ENCODE assay signal across 20 cellular contexts in the genomic region with DNA sequence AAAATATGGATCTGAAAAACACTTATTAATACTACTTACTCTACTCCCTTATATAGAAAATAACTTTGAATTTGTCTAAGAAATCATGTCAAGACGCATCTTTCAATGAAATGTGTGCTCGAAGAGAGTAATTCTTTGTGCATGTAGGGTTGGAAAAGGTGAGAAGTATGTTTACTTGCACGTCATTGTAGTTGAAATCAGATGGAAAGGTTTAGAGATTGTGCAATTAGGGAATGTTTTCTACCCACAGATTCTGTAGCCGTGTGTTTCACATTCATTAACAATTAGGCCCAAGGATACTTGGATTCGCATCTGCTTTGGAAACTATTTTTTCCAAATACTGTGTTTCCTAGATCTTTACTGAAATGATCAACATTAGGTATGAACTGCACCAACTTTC. TPM values are rescaled to one million over a fixed set of nuclear protein-coding genes. Genes with fewer than 3 reads are reported as not detected.
A peak's percentile ranks its signal among the peaks of the same experiment; 100 is the strongest.
DNase-seq lines count a peak whose midpoint lies in the region; ATAC-seq and TF ChIP-seq lines count a peak whose summit lies in the region.
"Had no signal": no experiment of that assay in that cellular context is flagged by ENCODE, and none has a peak within 500 bp of the region (broad histone marks: within the 10 kb centered on the region; RNA-seq: fewer than 3 reads in every experiment).

No MANE protein-coding gene starts in this region.

- H3K36me3 ChIP-seq in mammary epithelial cell (ENCODE audit: insufficient read depth, low read length) = no peaks in the 10 kb centered on the region
- H3K36me3 ChIP-seq in upper lobe of right lung = no peaks in the 10 kb centered on the region
- H3K36me3 ChIP-seq: gastrocnemius medialis had no signal

- no peak overlapping the region for H3K4me3 ChIP-seq in mammary epithelial cell (replicated peaks in 1 of 3; ENCODE audit: insufficient read depth in 1 of 3, low read depth in 2 of 3, low read length in 3 of 3)
- H3K4me3 ChIP-seq in upper lobe of right lung = no peak overlapping the region
- H3K4me3 ChIP-seq: BLaER1, gastrocnemius medialis, K562 had no signal

- H3K4me2 ChIP-seq in mammary epithelial cell (ENCODE audit: insufficient read depth, low read depth, low read length) = no peak overlapping the region
- H3K4me2 ChIP-seq: BLaER1 had no signal

- WGBS in mammary epithelial cell (ENCODE audit: low coverage, missing lambda C conversion rate) = 5% methylated on average over 5 of the region's 5 CpGs

- H3K79me2 ChIP-seq in mammary epithelial cell (ENCODE audit: insufficient read depth, low read length) = no peaks in the 10 kb centered on the region

- in situ Hi-C loops in mammary epithelial cell (cut with MboI; ENCODE audit: low sequenced_read_pairs in 2 of 2) = no loop called here

- CTCF ChIA-PET in mammary epithelial cell (lab: Charles Lee; ENCODE audit: low non-redundant PET) = no interaction called here

- DNase-seq in GM03348 (ENCODE audit: low spot score) (peak; percentile 37), mammary epithelial cell (peak; percentile 88), foreskin keratinocyte (peak; percentile 75 to 76), upper lobe of right lung (no peak), NCI-H69 (lab: John Stamatoyannopoulos, UW) (no peak)
- DNase-seq: activated CD4-positive, alpha-beta T cell treated with anti-CD3 and anti-CD28 coated beads for 48 hours; gastrocnemius medialis; mesendoderm; naive thymus-derived CD8-positive, alpha-beta T cell; NCI-H146; NCI-H2171 treated with DMSO at 0.1 percent for 48 hours; NCI-H748 treated with DMSO at 0.1 percent for 48 hours; OCI-M1; SIG-M5 had no signal

- TF ChIP-seq CTCF in mammary epithelial cell (conservative IDR thresholded peaks at IDR 0.05 in 1 of 2, IDR thresholded peaks at IDR 0.05 in 1 of 2; ENCODE audit: extremely low read depth in 1 of 2, insufficient read depth in 1 of 2, low read depth in 1 of 2, low read length in 2 of 2) (no peak), foreskin keratinocyte (conservative IDR thresholded peaks at IDR 0.05) (no peak), upper lobe of right lung (IDR thresholded peaks at IDR 0.05) (no peak)

- dilution Hi-C loops in mammary epithelial cell (cut with HindIII; ENCODE audit: low sequenced_read_pairs) = no loop called here

- H3K4me1 ChIP-seq in mammary epithelial cell (ENCODE audit: insufficient read depth, low read length) (peaks cover 5% of the 10 kb centered on the region), foreskin keratinocyte (no peaks in the 10 kb centered on the region), upper lobe of right lung (no peaks in the 10 kb centered on the region)
- H3K4me1 ChIP-seq: gastrocnemius medialis had no signal

- H2AFZ ChIP-seq in mammary epithelial cell (ENCODE audit: low read depth, low read length) = no peak overlapping the region

- intact Hi-C loops in mammary epithelial cell (cut with micrococcal nuclease) (no loop called here), upper lobe of right lung (cut with DNase I) (no loop called here)

- H3K27me3 ChIP-seq in mammary epithelial cell (ENCODE audit: insufficient read depth, low read length) = no peaks in the 10 kb centered on the region
- no peaks in the 10 kb centered on the region for H3K27me3 ChIP-seq in foreskin keratinocyte
- H3K27me3 ChIP-seq in upper lobe of right lung = no peaks in the 10 kb centered on the region
- H3K27me3 ChIP-seq: BLaER1, gastrocnemius medialis had no signal

- no peak overlapping the region for H3K9ac ChIP-seq in mammary epithelial cell (ENCODE audit: insufficient read depth, low read length)
- H3K9ac ChIP-seq: BLaER1 had no signal

- peak overlapping the region; percentile 52 for H3K27ac ChIP-seq in mammary epithelial cell (ENCODE audit: insufficient read depth, low read depth, low read length)
- H3K27ac ChIP-seq in foreskin keratinocyte = no peak overlapping the region
- H3K27ac ChIP-seq in upper lobe of right lung = no peak overlapping the region
- H3K27ac ChIP-seq: BLaER1, gastrocnemius medialis had no signal

- no TSS peak for BruUV-seq in mammary epithelial cell (replicated peaks; lab: Mats Ljungman, UMichigan)

- ATAC-seq in foreskin keratinocyte = no peak
- ATAC-seq in upper lobe of right lung = peak; percentile 32
- no peak for ATAC-seq in HG03139 (IDR thresholded peaks at IDR 0.05; ENCODE audit: unreplicated experiment)
- ATAC-seq in HG03135 (IDR thresholded peaks at IDR 0.05; ENCODE audit: unreplicated experiment) = no peak
- ATAC-seq: activated naive CD4-positive, alpha-beta T cell treated with anti-CD3 and anti-CD28 coated beads, Interleukin-2, amount 50 U/mL, for 72 hours; gastrocnemius medialis; K562; naive thymus-derived CD8-positive, alpha-beta T cell; stimulated activated effector memory CD8-positive, alpha-beta T cell treated with anti-CD3 and anti-CD28 coated beads, Interleukin-12 subunit alpha, Interleukin-12 subunit beta, amount 100 ng/mL, for 72 hours had no signal

- no peaks in the 10 kb centered on the region for H3K9me3 ChIP-seq in mammary epithelial cell (replicated peaks; ENCODE audit: insufficient read depth, low read length)
- H3K9me3 ChIP-seq in upper lobe of right lung = no peaks in the 10 kb centered on the region
- H3K9me3 ChIP-seq: BLaER1, gastrocnemius medialis had no signal

- H4K20me1 ChIP-seq in mammary epithelial cell (ENCODE audit: insufficient read depth, low read length) = no peaks in the 10 kb centered on the region
- H4K20me1 ChIP-seq: BLaER1 had no signal

RNA-seq across cellular contexts. Expression of a gene that starts 58.2 kb away (rescaled TPM):
- total RNA-seq in mammary epithelial cell = 100 to 1,000 TPM; 128 to 181 TPM
- polyA plus RNA-seq in mammary epithelial cell = 193 TPM
- 165 TPM for polyA minus RNA-seq in mammary epithelial cell
- 201 and 215 TPM in 2 replicates for total RNA-seq in foreskin keratinocyte
- 250 and 265 TPM in 2 replicates for polyA plus RNA-seq in foreskin keratinocyte
- 157 TPM for total RNA-seq in upper lobe of right lung

Comparison
In these comparisons a context has a peak if more than half of its experiments do, and no peak if none do; other contexts are left out.
1. DNase-seq: peak in GM03348 (single experiment), mammary epithelial cell (single experiment) and foreskin keratinocyte (2 of 2); none in upper lobe of right lung (single experiment) and NCI-H69 (single experiment).